In the genomic region with DNA sequence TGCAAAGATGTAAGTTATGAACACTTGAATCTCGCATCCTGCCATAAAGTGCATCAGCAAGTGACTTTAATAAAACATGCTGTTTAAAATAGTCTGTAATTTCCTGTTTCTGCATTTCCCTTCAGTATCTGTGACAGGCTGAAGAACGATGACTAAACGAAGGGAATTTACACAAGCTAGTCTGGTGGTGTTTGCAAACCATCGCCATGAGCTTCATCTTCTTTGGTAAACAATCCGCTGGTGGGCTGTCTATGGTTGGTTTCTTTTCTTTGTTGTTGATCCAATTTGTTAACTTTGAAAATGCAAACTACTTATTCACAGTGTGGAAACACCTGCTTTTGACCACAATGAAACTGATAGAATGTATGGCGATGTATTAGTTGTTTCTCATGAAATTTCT, we compare ENCODE assay signal across 15 cellular contexts. TPM values are rescaled to one million over a fixed set of nuclear protein-coding genes. Genes with fewer than 3 reads are reported as not detected.
DNase-seq lines count a peak whose midpoint lies in the region; ATAC-seq and TF ChIP-seq lines count a peak whose summit lies in the region.
"Had no signal": no experiment of that assay in that cellular context is flagged by ENCODE, and none has a peak within 500 bp of the region (broad histone marks: within the 10 kb centered on the region; RNA-seq: fewer than 3 reads in every experiment).

No MANE protein-coding gene starts in this region.

- no peaks in the 10 kb centered on the region for H3K9me3 Mint-ChIP-seq in activated T-cell treated with anti-CD3 and anti-CD28 coated beads, Interleukin-2, amount 50 U/mL, for 72 hours
- no peaks in the 10 kb centered on the region for H3K9me3 Mint-ChIP-seq in activated T-cell treated with anti-CD3 and anti-CD28 coated beads, Interleukin-2, amount 50 U/mL, for 24 hours
- H3K9me3 Mint-ChIP-seq in stimulated activated effector memory CD8-positive, alpha-beta T cell treated with anti-CD3 and anti-CD28 coated beads, Interleukin-12 subunit alpha, Interleukin-12 subunit beta, amount 100 ng/mL, for 72 hours: no peaks in the 10 kb centered on the region
- H3K9me3 Mint-ChIP-seq: mesothelial cell of epicardium had no signal

- H3K27ac ChIP-seq in OCI-LY3 (ENCODE audit: low read length): no peak overlapping the region
- H3K27ac ChIP-seq: body of pancreas had no signal

- peak; percentile 76 to 82 for ATAC-seq in activated T-cell treated with anti-CD3 and anti-CD28 coated beads, Interleukin-2, amount 50 U/mL, for 72 hours (replicated peaks in 1 of 2)
- ATAC-seq in HG02610 (IDR thresholded peaks at IDR 0.05; ENCODE audit: unreplicated experiment) (peak; percentile 40), GM21528 (IDR thresholded peaks at IDR 0.05; ENCODE audit: low FRiP score, unreplicated experiment) (no peak)
- peak; percentile 73 for ATAC-seq in stimulated activated effector memory CD8-positive, alpha-beta T cell treated with anti-CD3 and anti-CD28 coated beads, Interleukin-12 subunit alpha, Interleukin-12 subunit beta, amount 100 ng/mL, for 72 hours
- ATAC-seq: body of pancreas had no signal

- no peak overlapping the region for H3K4me3 ChIP-seq in OCI-LY3 (ENCODE audit: low read length)
- H3K4me3 ChIP-seq: body of pancreas had no signal

- H3K36me3 ChIP-seq in OCI-LY3 (replicated peaks; ENCODE audit: low read depth, low read length): no peaks in the 10 kb centered on the region

- peaks cover 18% of the 10 kb centered on the region for H3K4me1 ChIP-seq in OCI-LY3 (ENCODE audit: low read length)

- peak overlapping the region; percentile 47 to 49 for H3K4me3 Mint-ChIP-seq in activated T-cell treated with anti-CD3 and anti-CD28 coated beads, Interleukin-2, amount 50 U/mL, for 72 hours
- no peak overlapping the region for H3K4me3 Mint-ChIP-seq in activated T-cell treated with anti-CD3 and anti-CD28 coated beads, Interleukin-2, amount 50 U/mL, for 24 hours
- H3K4me3 Mint-ChIP-seq in stimulated activated effector memory CD8-positive, alpha-beta T cell treated with anti-CD3 and anti-CD28 coated beads, Interleukin-12 subunit alpha, Interleukin-12 subunit beta, amount 100 ng/mL, for 72 hours: no peak overlapping the region
- H3K4me3 Mint-ChIP-seq: mesothelial cell of epicardium had no signal

- no peaks in the 10 kb centered on the region for H3K36me3 Mint-ChIP-seq in activated T-cell treated with anti-CD3 and anti-CD28 coated beads, Interleukin-2, amount 50 U/mL, for 72 hours (ENCODE audit: insufficient read depth in 2 of 2)
- no peaks in the 10 kb centered on the region for H3K36me3 Mint-ChIP-seq in activated T-cell treated with anti-CD3 and anti-CD28 coated beads, Interleukin-2, amount 50 U/mL, for 24 hours (ENCODE audit: low read depth)
- H3K36me3 Mint-ChIP-seq in stimulated activated effector memory CD8-positive, alpha-beta T cell treated with anti-CD3 and anti-CD28 coated beads, Interleukin-12 subunit alpha, Interleukin-12 subunit beta, amount 100 ng/mL, for 72 hours: no peaks in the 10 kb centered on the region

- no peak overlapping the region for H2AFZ ChIP-seq in OCI-LY3 (ENCODE audit: low read depth, low read length)

- peaks cover 84% of the 10 kb centered on the region for H3K27me3 Mint-ChIP-seq in activated T-cell treated with anti-CD3 and anti-CD28 coated beads, Interleukin-2, amount 50 U/mL, for 72 hours (ENCODE audit: low read depth)
- peaks cover 83% of the 10 kb centered on the region for H3K27me3 Mint-ChIP-seq in activated T-cell treated with anti-CD3 and anti-CD28 coated beads, Interleukin-2, amount 50 U/mL, for 24 hours

- H3K4me2 ChIP-seq in OCI-LY3 (ENCODE audit: low read length): peak overlapping the region; percentile 33; the same call in 1 of the 2 replicates

- no peak for TF ChIP-seq CTCF in OCI-LY3 (IDR thresholded peaks at IDR 0.05; ENCODE audit: low read depth, low read length)

- H3K27ac Mint-ChIP-seq in activated T-cell treated with anti-CD3 and anti-CD28 coated beads, Interleukin-2, amount 50 U/mL, for 72 hours: no peak overlapping the region
- H3K27ac Mint-ChIP-seq in activated T-cell treated with anti-CD3 and anti-CD28 coated beads, Interleukin-2, amount 50 U/mL, for 24 hours: no peak overlapping the region
- no peak overlapping the region for H3K27ac Mint-ChIP-seq in stimulated activated effector memory CD8-positive, alpha-beta T cell treated with anti-CD3 and anti-CD28 coated beads, Interleukin-12 subunit alpha, Interleukin-12 subunit beta, amount 100 ng/mL, for 72 hours
- H3K27ac Mint-ChIP-seq: mesothelial cell of epicardium had no signal

- H3K9ac ChIP-seq in OCI-LY3 (ENCODE audit: low read length): no peak overlapping the region

- in situ Hi-C loops in ACHN (cut with HindIII; ENCODE audit: low pct_ligation_motif_present, low pct_unique_long_range_greater_than_20kb, low sequenced_read_pairs): no loop called here

- peaks cover 31% of the 10 kb centered on the region for H3K27me3 ChIP-seq in OCI-LY3 (ENCODE audit: low read depth, low read length)
- H3K27me3 ChIP-seq: body of pancreas had no signal

- H3K9me3 ChIP-seq in OCI-LY3 (ENCODE audit: insufficient read depth, low read length): no peaks in the 10 kb centered on the region
- H3K9me3 ChIP-seq: body of pancreas had no signal

- H3K79me2 ChIP-seq in OCI-LY3 (ENCODE audit: low read length): no peaks in the 10 kb centered on the region

- DNase-seq in activated T-cell treated with anti-CD3 and anti-CD28 coated beads, Interleukin-2, amount 50 U/mL, for 72 hours: peak; percentile 13 to 18
- no peak for DNase-seq in activated T-cell treated with anti-CD3 and anti-CD28 coated beads, Interleukin-2, amount 50 U/mL, for 24 hours
- no peak for DNase-seq in stimulated activated effector memory CD8-positive, alpha-beta T cell treated with anti-CD3 and anti-CD28 coated beads, Interleukin-12 subunit alpha, Interleukin-12 subunit beta, amount 100 ng/mL, for 72 hours (ENCODE audit: low spot score in 2 of 2)
- no peak for DNase-seq in NCI-H446 (lab: John Stamatoyannopoulos, UW)
- no peak for DNase-seq in ACHN
- DNase-seq: activated CD8-positive, alpha-beta memory T cell treated with anti-CD3 and anti-CD28 coated beads, Interleukin-2, amount 50 U/mL, for 48 hours; body of pancreas; NCI-H2029 treated with DMSO at 0.1 percent for 48 hours; posterior cingulate gyrus; stimulated activated CD4-positive, alpha-beta T cell treated with anti-CD3 and anti-CD28 coated beads, Interleukin-2, amount 100 ng/mL, for 48 hours; T-helper 9 cell had no signal

- H4K20me1 ChIP-seq in OCI-LY3 (ENCODE audit: insufficient read depth, low read length): no peaks in the 10 kb centered on the region

- H3K4me1 Mint-ChIP-seq in activated T-cell treated with anti-CD3 and anti-CD28 coated beads, Interleukin-2, amount 50 U/mL, for 72 hours (ENCODE audit: low read depth): peaks cover 34% of the 10 kb centered on the region
- H3K4me1 Mint-ChIP-seq in activated T-cell treated with anti-CD3 and anti-CD28 coated beads, Interleukin-2, amount 50 U/mL, for 24 hours (ENCODE audit: low read depth): peaks cover 24% of the 10 kb centered on the region
- H3K4me1 Mint-ChIP-seq in stimulated activated effector memory CD8-positive, alpha-beta T cell treated with anti-CD3 and anti-CD28 coated beads, Interleukin-12 subunit alpha, Interleukin-12 subunit beta, amount 100 ng/mL, for 72 hours: peaks cover 8% of the 10 kb centered on the region

RNA-seq across cellular contexts. Expression of a gene that starts 13.9 kb away (rescaled TPM):
- not detected for total RNA-seq in activated T-cell treated with anti-CD3 and anti-CD28 coated beads, Interleukin-2, amount 50 U/mL, for 72 hours

Comparison
In these comparisons a context has a peak if more than half of its experiments do, and no peak if none do; other contexts are left out.
1. DNase-seq: peak in activated T-cell treated with anti-CD3 and anti-CD28 coated beads, Interleukin-2, amount 50 U/mL, for 72 hours (2 of 2); none in activated T-cell treated with anti-CD3 and anti-CD28 coated beads, Interleukin-2, amount 50 U/mL, for 24 hours (single experiment), stimulated activated effector memory CD8-positive, alpha-beta T cell treated with anti-CD3 and anti-CD28 coated beads, Interleukin-12 subunit alpha, Interleukin-12 subunit beta, amount 100 ng/mL, for 72 hours (0 of 2), NCI-H446 (0 of 2) and ACHN (single experiment).
2. H3K4me3 Mint-ChIP-seq: peak in activated T-cell treated with anti-CD3 and anti-CD28 coated beads, Interleukin-2, amount 50 U/mL, for 72 hours (2 of 2); none in activated T-cell treated with anti-CD3 and anti-CD28 coated beads, Interleukin-2, amount 50 U/mL, for 24 hours (single experiment) and stimulated activated effector memory CD8-positive, alpha-beta T cell treated with anti-CD3 and anti-CD28 coated beads, Interleukin-12 subunit alpha, Interleukin-12 subunit beta, amount 100 ng/mL, for 72 hours (single experiment).